In genomic region chr4:169185133-169185956, GRCh38 we compare ENCODE assay signal across 17 cellular contexts.
A peak's percentile ranks its signal among the peaks of the same experiment; 100 is the strongest.
DNase-seq lines count a peak whose midpoint lies in the region; ATAC-seq and TF ChIP-seq lines count a peak whose summit lies in the region.
"Had no signal": no experiment of that assay in that cellular context is flagged by ENCODE, and none has a peak within 500 bp of the region (broad histone marks: within the 10 kb centered on the region; RNA-seq: fewer than 3 reads in every experiment).

No MANE protein-coding gene starts in this region.

- H3K4me1 ChIP-seq in Caco-2 (peaks cover 17% of the 10 kb centered on the region), PC-9 (replicated peaks; ENCODE audit: insufficient read depth) (peaks cover 29% of the 10 kb centered on the region), neural progenitor cell (peaks cover 43% of the 10 kb centered on the region)

- CTCF ChIA-PET in Caco-2 (lab: Charles Lee), result interaction anchor here (1.2 kb wide), 1 partner anchor 84 kb away, joined by 3 read pairs; no protein-coding TSS in a partner anchor
- CTCF ChIA-PET in PC-9 (lab: Charles Lee), result interaction anchor here (0.6 kb wide), 1 partner anchor 85 kb away, joined by 3 read pairs; no protein-coding TSS in a partner anchor

- H3K9me2 ChIP-seq in PC-9 (ENCODE audit: insufficient read depth), result no peaks in the 10 kb centered on the region

- H4K20me1 ChIP-seq in PC-9 (ENCODE audit: insufficient read depth) (no peaks in the 10 kb centered on the region), neural progenitor cell (ENCODE audit: low read depth) (peaks cover 14% of the 10 kb centered on the region)

- H3K36me3 ChIP-seq in Caco-2 (ENCODE audit: control insufficient read depth, insufficient read depth, low read length) (no peaks in the 10 kb centered on the region), PC-9 (ENCODE audit: low read depth) (no peaks in the 10 kb centered on the region), neural progenitor cell (no peaks in the 10 kb centered on the region)

- H3K4me3 Mint-ChIP-seq in Caco-2 (ENCODE audit: unreplicated experiment) (no peak overlapping the region), neural progenitor cell (no peak overlapping the region)
- H3K4me3 Mint-ChIP-seq: activated naive CD4-positive, alpha-beta T cell treated with anti-CD3 and anti-CD28 coated beads, Interleukin-2, amount 50 U/mL, for 24 hours had no signal

- peak overlapping the region; percentile 45 for H3K4me2 ChIP-seq in PC-9
- H3K4me2 ChIP-seq in neural progenitor cell, result peak overlapping the region; percentile 32

- no peak for ATAC-seq in HG03460 (IDR thresholded peaks at IDR 0.05; ENCODE audit: unreplicated experiment)
- ATAC-seq in GM21360 (IDR thresholded peaks at IDR 0.05; ENCODE audit: unreplicated experiment), result no peak
- no peak for ATAC-seq in HG02973 (IDR thresholded peaks at IDR 0.05; ENCODE audit: unreplicated experiment)

- intact Hi-C loops in Caco-2 (cut with micrococcal nuclease; ENCODE audit: unreplicated experiment), result no loop called here
- intact Hi-C loops in PC-9 (cut with micrococcal nuclease; ENCODE audit: unreplicated experiment), result no loop called here

- POLR2A ChIA-PET in Caco-2 (lab: Charles Lee), result no interaction called here
- POLR2A ChIA-PET in PC-9 (lab: Charles Lee; ENCODE audit: unreplicated experiment), result interaction anchor here (0.6 kb wide), 2 partner anchors 81 to 87 kb away, joined by 3 to 5 read pairs; no protein-coding TSS in a partner anchor

- H3F3A ChIP-seq in PC-9 (ENCODE audit: insufficient read depth, low read depth) (peaks cover 7% of the 10 kb centered on the region; the same call in 1 of the 2 replicates), neural progenitor cell (ENCODE audit: low read depth) (peaks cover 19% of the 10 kb centered on the region)

- H2AFZ ChIP-seq in PC-9 (no peak overlapping the region), neural progenitor cell (replicated peaks) (no peak overlapping the region)

- H3K27me3 ChIP-seq in Caco-2 (replicated peaks; ENCODE audit: control insufficient read depth, insufficient read depth, low read length) (no peaks in the 10 kb centered on the region), PC-9 (ENCODE audit: insufficient read depth, low read depth) (no peaks in the 10 kb centered on the region), neural progenitor cell (no peaks in the 10 kb centered on the region)

- DNase-seq in Caco-2, result no peak
- DNase-seq in PC-9, result peak; percentile 13 to 51
- DNase-seq in epithelial cell of prostate (ENCODE audit: low read depth, low spot score), result no peak
- DNase-seq in neural progenitor cell (ENCODE audit: low spot score), result no peak
- DNase-seq in NCI-H524 treated with DMSO at 0.1 percent for 48 hours (lab: John Stamatoyannopoulos, UW), result no peak
- DNase-seq: activated CD4-positive, alpha-beta T cell treated with anti-CD3 and anti-CD28 coated beads for 48 hours; activated T-cell treated with anti-CD3 and anti-CD28 coated beads for 4 hours; glutamatergic neuron; islet precursor cell; NCI-H1930; NCI-H774; SHP77; T-helper 9 cell had no signal

- H3K79me2 ChIP-seq in PC-9 (ENCODE audit: low read depth), result peaks cover 57% of the 10 kb centered on the region
- H3K79me2 ChIP-seq in neural progenitor cell (ENCODE audit: low read depth), result peaks cover 65% of the 10 kb centered on the region

- H3K9me3 Mint-ChIP-seq in Caco-2 (ENCODE audit: unreplicated experiment), result peaks cover 8% of the 10 kb centered on the region
- H3K9me3 Mint-ChIP-seq in neural progenitor cell, result peaks cover 2% of the 10 kb centered on the region
- H3K9me3 Mint-ChIP-seq: activated naive CD4-positive, alpha-beta T cell treated with anti-CD3 and anti-CD28 coated beads, Interleukin-2, amount 50 U/mL, for 24 hours had no signal

- H3K27ac Mint-ChIP-seq in Caco-2 (ENCODE audit: unreplicated experiment), result peak overlapping the region; percentile 52
- peak overlapping the region; percentile 4 for H3K27ac Mint-ChIP-seq in neural progenitor cell
- H3K27ac Mint-ChIP-seq: activated naive CD4-positive, alpha-beta T cell treated with anti-CD3 and anti-CD28 coated beads, Interleukin-2, amount 50 U/mL, for 24 hours had no signal

- H3K9ac ChIP-seq in neural progenitor cell, result no peak overlapping the region

- TF ChIP-seq CTCF in Caco-2 (IDR thresholded peaks at IDR 0.05; ENCODE audit: insufficient read depth in 1 of 2, low read depth in 1 of 2, low read length in 1 of 2, severe bottlenecking in 1 of 2, unreplicated experiment in 1 of 2) (peak in 1 of 2 experiments; percentile 24), PC-9 (conservative IDR thresholded peaks at IDR 0.05) (no peak), neural progenitor cell (IDR thresholded peaks at IDR 0.05) (peak; percentile 4)

- BruUV-seq in Caco-2 (replicated peaks; lab: Mats Ljungman, UMichigan) (no TSS peak), PC-9 (replicated peaks; lab: Mats Ljungman, UMichigan) (no TSS peak)

- H3K4me3 ChIP-seq in Caco-2 (ENCODE audit: low read depth, low read length), result no peak overlapping the region
- H3K4me3 ChIP-seq in PC-9, result no peak overlapping the region
- H3K4me3 ChIP-seq in neural progenitor cell, result no peak overlapping the region

- H3K9me3 ChIP-seq in Caco-2 (no peaks in the 10 kb centered on the region), PC-9 (ENCODE audit: insufficient read depth, low read depth) (no peaks in the 10 kb centered on the region), neural progenitor cell (ENCODE audit: low read depth) (no peaks in the 10 kb centered on the region)

- peak overlapping the region; percentile 58 for H3K27ac ChIP-seq in PC-9
- peak overlapping the region; percentile 53 for H3K27ac ChIP-seq in epithelial cell of prostate
- H3K27ac ChIP-seq in neural progenitor cell, result peak overlapping the region; percentile 73

- peaks cover 16% of the 10 kb centered on the region for H3K36me3 Mint-ChIP-seq in Caco-2 (ENCODE audit: insufficient read depth, unreplicated experiment)
- H3K36me3 Mint-ChIP-seq in neural progenitor cell, result peaks cover 4% of the 10 kb centered on the region
- H3K36me3 Mint-ChIP-seq: activated naive CD4-positive, alpha-beta T cell treated with anti-CD3 and anti-CD28 coated beads, Interleukin-2, amount 50 U/mL, for 24 hours had no signal

- H3K4me1 Mint-ChIP-seq in Caco-2 (ENCODE audit: low read depth, unreplicated experiment), result peaks cover 42% of the 10 kb centered on the region
- peaks cover 20% of the 10 kb centered on the region for H3K4me1 Mint-ChIP-seq in neural progenitor cell
- H3K4me1 Mint-ChIP-seq: activated naive CD4-positive, alpha-beta T cell treated with anti-CD3 and anti-CD28 coated beads, Interleukin-2, amount 50 U/mL, for 24 hours had no signal

- H3K27me3 Mint-ChIP-seq in Caco-2 (ENCODE audit: insufficient read depth, unreplicated experiment) (no peaks in the 10 kb centered on the region), neural progenitor cell (ENCODE audit: insufficient read depth, low read depth) (peaks cover 3% of the 10 kb centered on the region)

Comparison
In these comparisons a context has a peak if more than half of its experiments do, and no peak if none do; other contexts are left out.
1. DNase-seq: peak in PC-9 (2 of 2); none in Caco-2 (0 of 2), epithelial cell of prostate (single experiment), neural progenitor cell (single experiment) and NCI-H524 treated with DMSO at 0.1 percent for 48 hours (single experiment).
2. Peak in every context shown above with its lines, with median percentiles within 50 percentile points of each other: H3K27ac ChIP-seq.